1 cellular context compared by ENCODE assay signal in genomic region chr7:127107601-127108007, GRCh38.
TF ChIP-seq lines count a peak whose summit lies in the region.

No MANE protein-coding gene starts in this region.

TF ChIP-seq in K562, 482 proteins besides CTCF, POLR2A, EP300 and RAD21 (continued from another document and continues in another):
- TF ChIP-seq ZNF592 (IDR thresholded peaks at IDR 0.05) = no peak
- no peak for TF ChIP-seq BRCA1 (IDR thresholded peaks at IDR 0.05)
- TF ChIP-seq BRCA1 (CRISPR knock-in tag; IDR thresholded peaks at IDR 0.05) = no peak
- TF ChIP-seq NFYB (IDR thresholded peaks at IDR 0.05; ENCODE audit: extremely low read depth, insufficient read length) = no peak
- TF ChIP-seq GMEB1 (CRISPR knock-in tag; IDR thresholded peaks at IDR 0.05) = no peak
- TF ChIP-seq RCOR1 (IDR thresholded peaks at IDR 0.05; ENCODE audit: borderline replicate concordance in 1 of 2, low read depth in 2 of 2, low read length in 2 of 2) = peak in 1 of 2 experiments; percentile 64; a peak in 1 of 4 replicates
- TF ChIP-seq ZBTB33 (CRISPR knock-in tag; IDR thresholded peaks at IDR 0.05) = no peak
- TF ChIP-seq GABPB2 (CRISPR knock-in tag; conservative IDR thresholded peaks at IDR 0.05) = no peak
- TF ChIP-seq ATF4 (CRISPR knock-in tag; IDR thresholded peaks at IDR 0.05) = no peak
- TF ChIP-seq ZNF224 (CRISPR knock-in tag; IDR thresholded peaks at IDR 0.05) = no peak
- no peak for TF ChIP-seq MTA1 (IDR thresholded peaks at IDR 0.05; ENCODE audit: borderline replicate concordance)
- TF ChIP-seq FOXJ2 (tag; IDR thresholded peaks at IDR 0.05) = no peak
- TF ChIP-seq ELF2 (CRISPR knock-in tag; IDR thresholded peaks at IDR 0.05) = no peak
- no peak for TF ChIP-seq STAT5A (IDR thresholded peaks at IDR 0.05; ENCODE audit: borderline replicate concordance, low read length)
- no peak for TF ChIP-seq CBX8 (IDR thresholded peaks at IDR 0.05; ENCODE audit: borderline replicate concordance, extremely low read depth, low read depth, low read length, poor library complexity, severe bottlenecking)
- TF ChIP-seq ESRRB (CRISPR knock-in tag; IDR thresholded peaks at IDR 0.05; ENCODE audit: borderline replicate concordance) = no peak
- no peak for TF ChIP-seq ZNF217 (CRISPR knock-in tag; IDR thresholded peaks at IDR 0.05)
- TF ChIP-seq ZC3H11A (IDR thresholded peaks at IDR 0.05; ENCODE audit: low read depth, low read length) = no peak
- TF ChIP-seq XRCC4 (IDR thresholded peaks at IDR 0.05; ENCODE audit: extremely low read depth, insufficient read depth, insufficient read length) = no peak
- TF ChIP-seq AFF1 (IDR thresholded peaks at IDR 0.05; ENCODE audit: low read depth in 1 of 2, partially characterized antibody in 2 of 2) = peak in 1 of 2 experiments; percentile 98
- TF ChIP-seq WHSC1 (IDR thresholded peaks at IDR 0.05; ENCODE audit: low read length) = no peak
- no peak for TF ChIP-seq EZH2 (IDR thresholded peaks at IDR 0.05; ENCODE audit: borderline replicate concordance, low read depth, low read length)
- TF ChIP-seq ZNF134 (CRISPR knock-in tag; conservative IDR thresholded peaks at IDR 0.05) = no peak; the same call in 1 of the 2 replicates
- no peak for TF ChIP-seq ZNF282 (CRISPR knock-in tag; IDR thresholded peaks at IDR 0.05)
- TF ChIP-seq ZNF311 (CRISPR knock-in tag; IDR thresholded peaks at IDR 0.05) = peak; percentile 78; the same call in 1 of the 2 replicates
- no peak for TF ChIP-seq MBD2 (IDR thresholded peaks at IDR 0.05; ENCODE audit: borderline replicate concordance, low read depth)
- no peak for TF ChIP-seq TCF3 (CRISPR knock-in tag; IDR thresholded peaks at IDR 0.05)
- no peak for TF ChIP-seq PHF8 (IDR thresholded peaks at IDR 0.05; ENCODE audit: borderline replicate concordance, low read length)
- TF ChIP-seq CREB1 (IDR thresholded peaks at IDR 0.05) = no peak
- TF ChIP-seq CREB1 (CRISPR knock-in tag; IDR thresholded peaks at IDR 0.05) = 0 out of 2 replicates have a peak, but pooled peaks have one; percentile 27
- TF ChIP-seq THAP12 (CRISPR knock-in tag; IDR thresholded peaks at IDR 0.05) = no peak
- peak in 1 of 3 experiments; percentile 43; a peak in 1 of 6 replicates for TF ChIP-seq ZBTB11 (CRISPR knock-in tag; IDR thresholded peaks at IDR 0.05)
- TF ChIP-seq TRIM25 (IDR thresholded peaks at IDR 0.05; ENCODE audit: borderline replicate concordance) = no peak
- no peak for TF ChIP-seq HLTF (IDR thresholded peaks at IDR 0.05)
- TF ChIP-seq ARID1B (IDR thresholded peaks at IDR 0.05) = no peak
- TF ChIP-seq RHOXF2B (CRISPR knock-in tag; conservative IDR thresholded peaks at IDR 0.05) = no peak
- TF ChIP-seq CREB3 (tag; conservative IDR thresholded peaks at IDR 0.05; ENCODE audit: low read depth) = peak; percentile 90
- TF ChIP-seq PHF20 (IDR thresholded peaks at IDR 0.05; ENCODE audit: partially characterized antibody) = no peak
- peak; percentile 85; the same call in 1 of the 2 replicates for TF ChIP-seq SMAD3 (CRISPR knock-in tag; conservative IDR thresholded peaks at IDR 0.05)
- peak; percentile 47 to 74; a peak in 3 of 4 replicates for TF ChIP-seq MAZ (CRISPR knock-in tag; conservative IDR thresholded peaks at IDR 0.05 in 1 of 2, IDR thresholded peaks at IDR 0.05 in 1 of 2)
- TF ChIP-seq RBM15 (IDR thresholded peaks at IDR 0.05; ENCODE audit: insufficient read depth, low read length) = no peak
